Comparison of ENCODE assay signal across 18 cellular contexts in genomic region chr4:124961138-124961750, GRCh38.
A peak's percentile ranks its signal among the peaks of the same experiment; 100 is the strongest.
DNase-seq lines count a peak whose midpoint lies in the region; ATAC-seq, FAIRE-seq and TF ChIP-seq lines count a peak whose summit lies in the region.
"Had no signal": no experiment of that assay in that cellular context is flagged by ENCODE, and none has a peak within 500 bp of the region (broad histone marks: within the 10 kb centered on the region; RNA-seq: fewer than 3 reads in every experiment).

No MANE protein-coding gene starts in this region.

- in situ Hi-C loops in GM12878 (cut with MboI) = no loop called here

- H3K9ac ChIP-seq in GM12878 (ENCODE audit: control insufficient read depth, insufficient read depth, low read length) = no peak overlapping the region

- DNase-seq in DMS53 (lab: John Stamatoyannopoulos, UW) (peak; percentile 17), DMS53 treated with DMSO at 0.1 percent for 48 hours (lab: John Stamatoyannopoulos, UW; ENCODE audit: unreplicated experiment) (no peak), GM12878 (ENCODE audit: low read depth, low spot score) (no peak), lower leg skin (ENCODE audit: low spot score in 2 of 2) (no peak), NCI-H2227 (lab: John Stamatoyannopoulos, UW; ENCODE audit: unreplicated experiment) (no peak), LoVo (ENCODE audit: low spot score) (no peak), COR-L47 (lab: John Stamatoyannopoulos, UW) (no peak)
- DNase-seq: 8988T; C1 segment of cervical spinal cord; CD4-positive, CD25-positive, alpha-beta regulatory T cell; CD8-positive, alpha-beta memory T cell; DMS79; GDM1; HCEC 1CT; HFFc6; Karpas-422 had no signal

- no peak for TF ChIP-seq CTCF in GM12878 (IDR thresholded peaks at IDR 0.05 in 2 of 3, conservative IDR thresholded peaks at IDR 0.05 in 1 of 3; ENCODE audit: control insufficient read depth in 2 of 3, extremely low read depth in 1 of 3, insufficient read depth in 1 of 3, low read depth in 3 of 3, low read length in 3 of 3)
- TF ChIP-seq CTCF in lower leg skin (IDR thresholded peaks at IDR 0.05) = no peak

- no peak overlapping the region for H3K27ac ChIP-seq in GM12878 (ENCODE audit: control insufficient read depth, insufficient read depth)

- RAD21 ChIA-PET in GM12878 (lab: Charles Lee; ENCODE audit: unreplicated experiment) = no interaction called here

- no peaks in the 10 kb centered on the region for H3K4me1 ChIP-seq in GM12878 (ENCODE audit: control insufficient read depth, insufficient read depth, low read length)

- ATAC-seq in GM12878 = no peak
- ATAC-seq: GM23338 had no signal

- CTCF ChIA-PET in GM12878 (lab: Yijun Ruan, JAX) = no interaction called here

- H3K36me3 ChIP-seq in GM12878 (ENCODE audit: control insufficient read depth in 2 of 2, insufficient read depth in 2 of 2, low read length in 1 of 2) = no peaks in the 10 kb centered on the region

- POLR2A ChIA-PET in GM12878 (lab: Charles Lee) = no interaction called here

- H3K4me2 ChIP-seq in GM12878 (ENCODE audit: control insufficient read depth, insufficient read depth) = no peak overlapping the region
- H3K4me2 ChIP-seq: GM23338 had no signal

- intact Hi-C loops in GM12878 (cut with micrococcal nuclease; ENCODE audit: unreplicated experiment) = no loop called here
- intact Hi-C loops in lower leg skin (cut with DNase I; ENCODE audit: low total_unique reads) = loop anchor here (5.0 kb wide), 1 partner anchor 266 kb away; no protein-coding TSS in a partner anchor

- no peak overlapping the region for H3K4me3 ChIP-seq in GM12878
- H3K4me3 ChIP-seq in lower leg skin (ENCODE audit: low read depth, poor library complexity, severe bottlenecking) = peak overlapping the region; percentile 17
- H3K4me3 ChIP-seq: GM23338 had no signal

- no peak for TF ChIP-seq EP300 in GM12878 (IDR thresholded peaks at IDR 0.05; ENCODE audit: borderline replicate concordance in 1 of 2, control insufficient read depth in 1 of 2, low read depth in 2 of 2, low read length in 2 of 2)

- 4% methylated on average over 4 of the region's 4 CpGs for WGBS in GM12878 (ENCODE audit: insufficient coverage, insufficient replicate concordance, low lambda C conversion rate, missing lambda C conversion rate)
- 79 to 93% methylated on average over 4 of the region's 4 CpGs for WGBS in lower leg skin, 2 donors

- H2AFZ ChIP-seq in GM12878 (ENCODE audit: control insufficient read depth, low read depth, low read length) = no peak overlapping the region
- H2AFZ ChIP-seq: GM23338 had no signal

- no peaks in the 10 kb centered on the region for H4K20me1 ChIP-seq in GM12878 (ENCODE audit: control insufficient read depth, insufficient read depth)

- SMC1A ChIA-PET in GM12878 (lab: Charles Lee; ENCODE audit: uncharacterized antibody, unreplicated experiment) = no interaction called here

- TF ChIP-seq RAD21 in GM12878 (IDR thresholded peaks at IDR 0.05; ENCODE audit: insufficient read depth, low read depth, low read length) = no peak

- no peak for FAIRE-seq in GM12878 (lab: Jason Lieb, UNC)
- FAIRE-seq: H54 had no signal

- no peaks in the 10 kb centered on the region for H3K79me2 ChIP-seq in GM12878 (ENCODE audit: control insufficient read depth, insufficient read depth, low read length)

- no peaks in the 10 kb centered on the region; the same call in 2 of the 3 replicates for H3K9me3 ChIP-seq in GM12878 (replicated peaks; ENCODE audit: control insufficient read depth, insufficient read depth, low read length)

- no peak for TF ChIP-seq POLR2A in GM12878 (IDR thresholded peaks at IDR 0.05; ENCODE audit: low read depth, low read length)
- TF ChIP-seq POLR2A in lower leg skin (IDR thresholded peaks at IDR 0.05) = no peak

- no TSS peak for BruUV-seq in GM12878 (replicated peaks; lab: Mats Ljungman, UMichigan)

- H3K27me3 ChIP-seq in GM12878 (replicated peaks in 1 of 2; ENCODE audit: control insufficient read depth in 2 of 2, insufficient read depth in 2 of 2, low read length in 1 of 2) = no peaks in the 10 kb centered on the region

TF ChIP-seq in GM12878, 131 proteins besides CTCF, POLR2A, EP300 and RAD21:
- TF ChIP-seq BCL11A (IDR thresholded peaks at IDR 0.05; ENCODE audit: low read depth, low read length) (no peak), CBX5 (IDR thresholded peaks at IDR 0.05; ENCODE audit: low read depth) (peak; percentile 76; the same call in 1 of the 2 replicates)
